Comparison of ENCODE assay signal across 9 cellular contexts in genomic region chr11:3786781-3787428, GRCh38. TPM values are rescaled to one million over a fixed set of nuclear protein-coding genes. Genes with fewer than 3 reads are reported as not detected.
DNase-seq lines count a peak whose midpoint lies in the region; ATAC-seq and TF ChIP-seq lines count a peak whose summit lies in the region.
"Had no signal": no experiment of that assay in that cellular context is flagged by ENCODE, and none has a peak within 500 bp of the region (broad histone marks: within the 10 kb centered on the region; RNA-seq: fewer than 3 reads in every experiment).

No MANE protein-coding gene starts in this region.

- no peak for TF ChIP-seq CTCF in Loucy (conservative IDR thresholded peaks at IDR 0.05; ENCODE audit: low read length)
- TF ChIP-seq CTCF in chondrocyte (IDR thresholded peaks at IDR 0.05): no peak
- no peak for TF ChIP-seq CTCF in natural killer cell (IDR thresholded peaks at IDR 0.05)

- CTCF ChIA-PET in CD4-positive, alpha-beta memory T cell (lab: Charles Lee; ENCODE audit: partially characterized antibody): interaction anchor here (1.3 kb wide), 1 partner anchor 55 kb away, joined by 4 read pairs; no protein-coding TSS in a partner anchor

- H3K36me3 Mint-ChIP-seq in CD4-positive, alpha-beta memory T cell: peaks cover 0 to 29% of the 10 kb centered on the region in 2 donors
- H3K36me3 Mint-ChIP-seq in chondrocyte (ENCODE audit: low read depth): peaks cover 1% of the 10 kb centered on the region
- no peaks in the 10 kb centered on the region for H3K36me3 Mint-ChIP-seq in natural killer cell

- no peaks in the 10 kb centered on the region for H3K9me2 ChIP-seq in Loucy (replicated peaks; ENCODE audit: low read depth, low read length)

- peaks cover 95% of the 10 kb centered on the region for H3K79me2 ChIP-seq in Loucy (ENCODE audit: insufficient read depth, low read length)

- peak overlapping the region; percentile 43 to 92 (median 85) for H3K27ac Mint-ChIP-seq in CD4-positive, alpha-beta memory T cell
- peak overlapping the region; percentile 3 for H3K27ac Mint-ChIP-seq in chondrocyte (ENCODE audit: unreplicated experiment)
- H3K27ac Mint-ChIP-seq in natural killer cell: peak overlapping the region; percentile 91 to 95

- peaks cover 58% of the 10 kb centered on the region for H4K20me1 ChIP-seq in Loucy (ENCODE audit: insufficient read depth, low read length, poor library complexity, severe bottlenecking)

- no peak for DNase-seq in CD4-positive, alpha-beta memory T cell
- DNase-seq in chondrocyte (ENCODE audit: low spot score): no peak
- no peak for DNase-seq in natural killer cell
- DNase-seq in NK-92 treated with Interleukin-12 subunit alpha and Interleukin-12 subunit beta, amount 100 ng/mL, for 24 hours (lab: John Stamatoyannopoulos, UW): no peak
- no peak for DNase-seq in hippocampal formation (lab: John Stamatoyannopoulos, UW)

- peaks cover 72% of the 10 kb centered on the region for H3K4me1 ChIP-seq in CD4-positive, alpha-beta memory T cell (ENCODE audit: insufficient read depth, low read length)
- H3K4me1 ChIP-seq in Loucy (ENCODE audit: insufficient read depth, low read length, poor library complexity, severe bottlenecking): peaks cover 64% of the 10 kb centered on the region

- peak overlapping the region; percentile 6 for H3K9ac ChIP-seq in Loucy (ENCODE audit: low read depth, low read length, poor library complexity, severe bottlenecking)

- peaks cover 8% of the 10 kb centered on the region; the same call in 1 of the 2 replicates for H3F3A ChIP-seq in Loucy (ENCODE audit: low read depth)

- peaks cover 49 to 77% (median 62%) of the 10 kb centered on the region in 4 donors for H3K4me1 Mint-ChIP-seq in CD4-positive, alpha-beta memory T cell
- H3K4me1 Mint-ChIP-seq in chondrocyte (ENCODE audit: low read depth): peaks cover 43% of the 10 kb centered on the region
- peaks cover 51 to 53% of the 10 kb centered on the region in 2 donors for H3K4me1 Mint-ChIP-seq in natural killer cell

- H3K4me2 ChIP-seq in Loucy (ENCODE audit: low read depth, low read length, poor library complexity, severe bottlenecking): peak overlapping the region; percentile 50

- H3K36me3 ChIP-seq in CD4-positive, alpha-beta memory T cell (ENCODE audit: insufficient read depth, low read length): no peaks in the 10 kb centered on the region
- H3K36me3 ChIP-seq in Loucy (ENCODE audit: insufficient read depth, low read length): peaks cover 7% of the 10 kb centered on the region; the same call in 1 of the 2 replicates

- H3K27me3 ChIP-seq in CD4-positive, alpha-beta memory T cell (ENCODE audit: insufficient read depth, low read length): no peaks in the 10 kb centered on the region
- H3K27me3 ChIP-seq in Loucy (ENCODE audit: insufficient read depth, low read length, poor library complexity, severe bottlenecking): no peaks in the 10 kb centered on the region

- H3K27ac ChIP-seq in CD4-positive, alpha-beta memory T cell (ENCODE audit: low read depth, low read length): no peak overlapping the region

- no peaks in the 10 kb centered on the region for H3K9me3 Mint-ChIP-seq in CD4-positive, alpha-beta memory T cell
- H3K9me3 Mint-ChIP-seq in chondrocyte (ENCODE audit: low read depth) (no peaks in the 10 kb centered on the region), natural killer cell (no peaks in the 10 kb centered on the region)

- ATAC-seq in natural killer cell (no peak), GM18511 (IDR thresholded peaks at IDR 0.05; ENCODE audit: unreplicated experiment) (no peak), GM18517 (IDR thresholded peaks at IDR 0.05; ENCODE audit: unreplicated experiment) (no peak)

- POLR2A ChIA-PET in CD4-positive, alpha-beta memory T cell (lab: Charles Lee; ENCODE audit: partially characterized antibody): interaction anchor here (0.7 kb wide), 1 partner anchor 21 kb away, joined by 3 read pairs; the partner anchor contains the start of gene PGAP2

- H3K9me3 ChIP-seq in CD4-positive, alpha-beta memory T cell (ENCODE audit: control insufficient read depth in 1 of 2, low read length in 2 of 2): no peaks in the 10 kb centered on the region
- no peaks in the 10 kb centered on the region for H3K9me3 ChIP-seq in Loucy (ENCODE audit: insufficient read depth, low read depth, low read length)
- H3K9me3 ChIP-seq: HAP-1 had no signal

- no peaks in the 10 kb centered on the region for H3K27me3 Mint-ChIP-seq in CD4-positive, alpha-beta memory T cell
- H3K27me3 Mint-ChIP-seq in chondrocyte (ENCODE audit: low read depth): no peaks in the 10 kb centered on the region
- no peaks in the 10 kb centered on the region for H3K27me3 Mint-ChIP-seq in natural killer cell (ENCODE audit: low read depth in 2 of 2)

- H3K4me3 ChIP-seq in CD4-positive, alpha-beta memory T cell (ENCODE audit: low read length in 2 of 2): no peak overlapping the region
- H3K4me3 ChIP-seq in Loucy (ENCODE audit: low read length, poor library complexity, severe bottlenecking): peak overlapping the region; percentile 25
- H3K4me3 ChIP-seq: HAP-1 had no signal

- peak overlapping the region in 5 of 8 donors; percentile 1 to 40 (median 16) for H3K4me3 Mint-ChIP-seq in CD4-positive, alpha-beta memory T cell
- no peak overlapping the region for H3K4me3 Mint-ChIP-seq in chondrocyte (ENCODE audit: unreplicated experiment)
- no peak overlapping the region for H3K4me3 Mint-ChIP-seq in natural killer cell

- intact Hi-C loops in CD4-positive, alpha-beta memory T cell (cut with micrococcal nuclease): no loop called here
- intact Hi-C loops in natural killer cell (cut with micrococcal nuclease): loop anchor here (5.0 kb wide), 1 partner anchor 50 kb away; no protein-coding TSS in a partner anchor

- no peak overlapping the region for H2AFZ ChIP-seq in Loucy (ENCODE audit: low read length)

RNA-seq across cellular contexts. Expression of gene NUP98, which starts 10.4 kb away (rescaled TPM):
- 100 to 1,000 TPM; 109 to 112 TPM for total RNA-seq in CD4-positive, alpha-beta memory T cell
- polyA plus RNA-seq in CD4-positive, alpha-beta memory T cell: 10 to 100 TPM; 31.9 to 51.8 TPM
- total RNA-seq in chondrocyte (47.8 to 61.6 TPM (median 52.7 TPM) in 3 replicates), natural killer cell (100 to 1,000 TPM in 1 of 3 donors, 10 to 100 TPM in 2; 88.5 to 103 (median 92.8) TPM)

RNA-seq across cellular contexts. Expression of gene PGAP2, which starts 21.5 kb away (rescaled TPM):
- 10 to 100 TPM; 18.4 to 20.7 TPM for total RNA-seq in CD4-positive, alpha-beta memory T cell
- 10 to 100 TPM; 16.2 to 18.6 TPM for polyA plus RNA-seq in CD4-positive, alpha-beta memory T cell
- total RNA-seq in chondrocyte (12.7 to 15.8 TPM (median 14.4 TPM) in 3 replicates), natural killer cell (10 to 100 TPM in 1 of 3 donors, 1 to 10 TPM in 2; 9.5 to 17.5 (median 9.8) TPM)

RNA-seq across cellular contexts. Expression of gene RHOG, which starts 53.9 kb away (rescaled TPM):
- 100 to 1,000 TPM in 1 of 2 experiments, 10 to 100 TPM in 1; 99.4 to 103 TPM for total RNA-seq in CD4-positive, alpha-beta memory T cell
- polyA plus RNA-seq in CD4-positive, alpha-beta memory T cell: 100 to 1,000 TPM; 124 to 228 TPM
- total RNA-seq in chondrocyte (36.8 to 44.8 TPM (median 38.9 TPM) in 3 replicates), natural killer cell (100 to 1,000 TPM; 114 to 145 (median 137) TPM)

Comparison
In these comparisons a context has a peak if more than half of its experiments do, and no peak if none do; other contexts are left out.
1. H3K27ac Mint-ChIP-seq: peak in every context shown above with its lines; median percentile 93 in natural killer cell; 85 in CD4-positive, alpha-beta memory T cell; 3 in chondrocyte.
2. H3K4me3 Mint-ChIP-seq: peak in CD4-positive, alpha-beta memory T cell (5 of 8); none in chondrocyte (single experiment) and natural killer cell (single experiment).